Comparison of ENCODE assay signal across 8 cellular contexts in genomic region chr19:49579947-49580263, GRCh38. TPM values are rescaled to one million over a fixed set of nuclear protein-coding genes. Genes with fewer than 3 reads are reported as not detected.
DNase-seq lines count a peak whose midpoint lies in the region; ATAC-seq, FAIRE-seq and TF ChIP-seq lines count a peak whose summit lies in the region.

No MANE protein-coding gene starts in this region.

- H3K4me1 ChIP-seq in keratinocyte (ENCODE audit: control insufficient read depth, extremely low read depth, insufficient read depth, low read length), result peaks cover 15% of the 10 kb centered on the region

- peak overlapping the region; percentile 95 for H3K9ac ChIP-seq in keratinocyte (ENCODE audit: control insufficient read depth, extremely low read depth, insufficient read depth, low read length)

- FAIRE-seq in keratinocyte (lab: Jason Lieb, UNC), result no peak

- H4K20me1 ChIP-seq in keratinocyte (ENCODE audit: control insufficient read depth, extremely low read depth, insufficient read depth, low read length), result no peaks in the 10 kb centered on the region

- no peaks in the 10 kb centered on the region for H3K9me3 Mint-ChIP-seq in activated CD8-positive, alpha-beta memory T cell treated with anti-CD3 and anti-CD28 coated beads, Interleukin-2, amount 10 ng/mL, durations not matched to agents 7 days and 5 days (ENCODE audit: low read depth)
- no peaks in the 10 kb centered on the region for H3K9me3 Mint-ChIP-seq in activated T-helper 2 cell treated with anti-CD3 and anti-CD28 coated beads, Interferon-gamma antibody, Interleukin-2, Interleukin-4, amounts not matched to agents 10 μg/mL and 5 μg/mL and 100 μg/mL, durations not matched to agents 14 hours and 24 hours and 36 hours

- peaks cover 11% of the 10 kb centered on the region for H3K36me3 Mint-ChIP-seq in activated CD8-positive, alpha-beta memory T cell treated with anti-CD3 and anti-CD28 coated beads, Interleukin-2, amount 10 ng/mL, durations not matched to agents 7 days and 5 days
- H3K36me3 Mint-ChIP-seq in activated T-helper 2 cell treated with anti-CD3 and anti-CD28 coated beads, Interferon-gamma antibody, Interleukin-2, Interleukin-4, amounts not matched to agents 10 μg/mL and 5 μg/mL and 100 μg/mL, durations not matched to agents 14 hours and 24 hours and 36 hours (ENCODE audit: low read depth), result peaks cover 14% of the 10 kb centered on the region

- no peak for DNase-seq in activated CD8-positive, alpha-beta memory T cell treated with anti-CD3 and anti-CD28 coated beads, Interleukin-2, amount 10 ng/mL, durations not matched to agents 7 days and 5 days
- no peak for DNase-seq in activated CD8-positive, alpha-beta memory T cell treated with anti-CD3 and anti-CD28 coated beads for 24 hours
- no peak for DNase-seq in activated T-helper 2 cell treated with anti-CD3 and anti-CD28 coated beads, Interferon-gamma antibody, Interleukin-2, Interleukin-4, amounts not matched to agents 10 μg/mL and 5 μg/mL and 100 μg/mL, durations not matched to agents 14 hours and 24 hours and 36 hours (ENCODE audit: low spot score)
- no peak for DNase-seq in keratinocyte (ENCODE audit: low read depth, low spot score)
- no peak for DNase-seq in RKO (ENCODE audit: low spot score)
- DNase-seq in posterior vena cava (ENCODE audit: low spot score), result no peak

- dilution Hi-C loops in keratinocyte (cut with MboI; ENCODE audit: extremely low pct_ligation_motif_present, low sequenced_read_pairs), result no loop called here

- H3K9me1 ChIP-seq in keratinocyte (ENCODE audit: control insufficient read depth, extremely low read depth, insufficient read depth, low read length), result no peaks in the 10 kb centered on the region

- no peaks in the 10 kb centered on the region for H3K27me3 ChIP-seq in keratinocyte (ENCODE audit: control insufficient read depth, extremely low read depth, insufficient read depth, low read length)

- H3K4me3 ChIP-seq in keratinocyte (ENCODE audit: control insufficient read depth in 2 of 3, extremely low read depth in 1 of 3, insufficient read depth in 2 of 3, low read depth in 1 of 3, low read length in 3 of 3), result peak overlapping the region; percentile 74 to 99 (median 93)

- H3K36me3 ChIP-seq in keratinocyte (ENCODE audit: control insufficient read depth in 2 of 2, extremely low read depth in 1 of 2, insufficient read depth in 2 of 2, low read length in 2 of 2), result peaks cover 0 to 3% of the 10 kb centered on the region in 2 experiments

- CTCF ChIA-PET in activated CD8-positive, alpha-beta memory T cell treated with anti-CD3 and anti-CD28 coated beads, Interleukin-2, amount 10 ng/mL, durations not matched to agents 7 days and 5 days (lab: Charles Lee), result interaction anchor here (1.0 to 4.2 kb wide), 18 partner anchors 10 to 105 kb away, joined by 3 to 55 read pairs (median 6); partner anchors contain the start of genes PRMT1 and RRAS

- H3K9me3 ChIP-seq in keratinocyte (ENCODE audit: control insufficient read depth, low read depth, low read length), result no peaks in the 10 kb centered on the region

- peaks cover 35% of the 10 kb centered on the region for H3K79me2 ChIP-seq in keratinocyte (ENCODE audit: control insufficient read depth, insufficient read depth, low read length)

- H3K27ac ChIP-seq in keratinocyte (ENCODE audit: control insufficient read depth, insufficient read depth, low read length) (peak overlapping the region; percentile 76), temporal lobe (ENCODE audit: low read depth, low read length) (peak overlapping the region; percentile 66)

- intact Hi-C loops in activated T-helper 2 cell treated with anti-CD3 and anti-CD28 coated beads, Interferon-gamma antibody, Interleukin-2, Interleukin-4, amounts not matched to agents 10 μg/mL and 5 μg/mL and 100 μg/mL, durations not matched to agents 14 hours and 24 hours and 36 hours (cut with micrococcal nuclease), result loop anchor here (1.0 kb wide), 1 partner anchor 13 kb away; no protein-coding TSS in a partner anchor
- intact Hi-C loops in posterior vena cava (cut with DNase I), result no loop called here

- H2AFZ ChIP-seq in keratinocyte (ENCODE audit: control insufficient read depth, low read length), result peak overlapping the region; percentile 66

- peak overlapping the region; percentile 94 for H3K27ac Mint-ChIP-seq in activated CD8-positive, alpha-beta memory T cell treated with anti-CD3 and anti-CD28 coated beads, Interleukin-2, amount 10 ng/mL, durations not matched to agents 7 days and 5 days
- peak overlapping the region; percentile 87 for H3K27ac Mint-ChIP-seq in activated T-helper 2 cell treated with anti-CD3 and anti-CD28 coated beads, Interferon-gamma antibody, Interleukin-2, Interleukin-4, amounts not matched to agents 10 μg/mL and 5 μg/mL and 100 μg/mL, durations not matched to agents 14 hours and 24 hours and 36 hours

- peak overlapping the region; percentile 88 for H3K4me2 ChIP-seq in keratinocyte (ENCODE audit: control insufficient read depth, extremely low read depth, insufficient read depth, low read depth, low read length)

- peaks cover 28% of the 10 kb centered on the region for H3K4me1 Mint-ChIP-seq in activated CD8-positive, alpha-beta memory T cell treated with anti-CD3 and anti-CD28 coated beads, Interleukin-2, amount 10 ng/mL, durations not matched to agents 7 days and 5 days
- peaks cover 17% of the 10 kb centered on the region for H3K4me1 Mint-ChIP-seq in activated T-helper 2 cell treated with anti-CD3 and anti-CD28 coated beads, Interferon-gamma antibody, Interleukin-2, Interleukin-4, amounts not matched to agents 10 μg/mL and 5 μg/mL and 100 μg/mL, durations not matched to agents 14 hours and 24 hours and 36 hours (ENCODE audit: low read depth)

- no peak for TF ChIP-seq CTCF in keratinocyte (optimal IDR thresholded peaks at IDR 0.05 in 1 of 3, IDR thresholded peaks at IDR 0.05 in 1 of 3, conservative IDR thresholded peaks at IDR 0.05 in 1 of 3; ENCODE audit: extremely low read depth in 1 of 3, insufficient read depth in 2 of 3, low read length in 3 of 3)

- H3K4me3 Mint-ChIP-seq in activated CD8-positive, alpha-beta memory T cell treated with anti-CD3 and anti-CD28 coated beads, Interleukin-2, amount 10 ng/mL, durations not matched to agents 7 days and 5 days, result peak overlapping the region; percentile 92
- peak overlapping the region; percentile 94 for H3K4me3 Mint-ChIP-seq in activated T-helper 2 cell treated with anti-CD3 and anti-CD28 coated beads, Interferon-gamma antibody, Interleukin-2, Interleukin-4, amounts not matched to agents 10 μg/mL and 5 μg/mL and 100 μg/mL, durations not matched to agents 14 hours and 24 hours and 36 hours (ENCODE audit: low read depth)

- peak; percentile 3 for ATAC-seq in activated CD8-positive, alpha-beta memory T cell treated with anti-CD3 and anti-CD28 coated beads, Interleukin-2, amount 10 ng/mL, durations not matched to agents 7 days and 5 days
- no peak for ATAC-seq in HG02623 (IDR thresholded peaks at IDR 0.05; ENCODE audit: unreplicated experiment)

- H3K27me3 Mint-ChIP-seq in activated CD8-positive, alpha-beta memory T cell treated with anti-CD3 and anti-CD28 coated beads, Interleukin-2, amount 10 ng/mL, durations not matched to agents 7 days and 5 days, result no peaks in the 10 kb centered on the region
- H3K27me3 Mint-ChIP-seq in activated T-helper 2 cell treated with anti-CD3 and anti-CD28 coated beads, Interferon-gamma antibody, Interleukin-2, Interleukin-4, amounts not matched to agents 10 μg/mL and 5 μg/mL and 100 μg/mL, durations not matched to agents 14 hours and 24 hours and 36 hours (ENCODE audit: low read depth), result no peaks in the 10 kb centered on the region

RNA-seq across cellular contexts. Expression of gene NOSIP, which starts 0.5 kb away (rescaled TPM):
- 10 to 100 TPM; 77.3 to 96.1 TPM for total RNA-seq in activated CD8-positive, alpha-beta memory T cell treated with anti-CD3 and anti-CD28 coated beads, Interleukin-2, amount 10 ng/mL, durations not matched to agents 7 days and 5 days
- 64.8 and 67.1 TPM in 2 replicates for total RNA-seq in activated T-helper 2 cell treated with anti-CD3 and anti-CD28 coated beads, Interferon-gamma antibody, Interleukin-2, Interleukin-4, amounts not matched to agents 10 μg/mL and 5 μg/mL and 100 μg/mL, durations not matched to agents 14 hours and 24 hours and 36 hours
- polyA plus RNA-seq in keratinocyte, result 36.6 to 63.6 TPM (median 42.7 TPM) in 3 replicates
- polyA plus RNA-seq in keratinocyte (2011; ENCODE audit: low read depth), result 32.6 TPM
- 27.3 and 64.3 TPM in 2 replicates for polyA plus RNA-seq in keratinocyte (2011; cell fraction: cytosol; rRNA removed)
- polyA plus RNA-seq in keratinocyte (2011; cell fraction: nucleus; rRNA removed), result 59.7 and 72.5 TPM in 2 replicates
- polyA plus RNA-seq in keratinocyte (2012; ENCODE audit: low replicate concordance), result 47.6 and 59.5 TPM in 2 replicates
- polyA minus RNA-seq in keratinocyte, result 53.5 to 99.5 TPM (median 61.1 TPM) in 3 replicates
- 64.5 TPM for polyA minus RNA-seq in keratinocyte (2011; cell fraction: cytosol; rRNA and poly(A)+ RNA removed)
- polyA minus RNA-seq in keratinocyte (2011; cell fraction: nucleus; rRNA and poly(A)+ RNA removed), result 19.3 and 27.6 TPM in 2 replicates
- 21.4 TPM for total RNA-seq in temporal lobe
- total RNA-seq in posterior vena cava, result 10 to 100 TPM; 35.8 to 36.0 TPM

RNA-seq across cellular contexts. Expression of gene PRRG2, which starts 1.2 kb away (rescaled TPM):
- 1 to 10 TPM in 1 of 2 experiments, under 1 TPM in 1; 0.49 to 2.4 TPM for total RNA-seq in activated CD8-positive, alpha-beta memory T cell treated with anti-CD3 and anti-CD28 coated beads, Interleukin-2, amount 10 ng/mL, durations not matched to agents 7 days and 5 days
- 0.83 and 0.84 TPM in 2 replicates for total RNA-seq in activated T-helper 2 cell treated with anti-CD3 and anti-CD28 coated beads, Interferon-gamma antibody, Interleukin-2, Interleukin-4, amounts not matched to agents 10 μg/mL and 5 μg/mL and 100 μg/mL, durations not matched to agents 14 hours and 24 hours and 36 hours
- polyA plus RNA-seq in keratinocyte, result 5.2 to 7.5 TPM (median 5.3 TPM) in 3 replicates
- 1.6 TPM for polyA plus RNA-seq in keratinocyte (2011; ENCODE audit: low read depth)
- 3.7 and 5.6 TPM in 2 replicates for polyA plus RNA-seq in keratinocyte (2011; cell fraction: cytosol; rRNA removed)
- polyA plus RNA-seq in keratinocyte (2011; cell fraction: nucleus; rRNA removed), result 8.5 and 9.8 TPM in 2 replicates
- 6.4 and 7.6 TPM in 2 replicates for polyA plus RNA-seq in keratinocyte (2012; ENCODE audit: low replicate concordance)
- 1.8 to 4.1 TPM (median 3.2 TPM) in 3 replicates for polyA minus RNA-seq in keratinocyte
- polyA minus RNA-seq in keratinocyte (2011; cell fraction: cytosol; rRNA and poly(A)+ RNA removed), result 4.2 TPM
- polyA minus RNA-seq in keratinocyte (2011; cell fraction: nucleus; rRNA and poly(A)+ RNA removed), result 2.6 and 3.7 TPM in 2 replicates
- 0.25 TPM for total RNA-seq in temporal lobe
- under 1 TPM; 0.46 to 0.52 TPM for total RNA-seq in posterior vena cava

RNA-seq across cellular contexts. Expression of gene PRR12, which starts 11.1 kb away (rescaled TPM):
- 10 to 100 TPM; 34.8 to 46.5 TPM for total RNA-seq in activated CD8-positive, alpha-beta memory T cell treated with anti-CD3 and anti-CD28 coated beads, Interleukin-2, amount 10 ng/mL, durations not matched to agents 7 days and 5 days
- total RNA-seq in activated T-helper 2 cell treated with anti-CD3 and anti-CD28 coated beads, Interferon-gamma antibody, Interleukin-2, Interleukin-4, amounts not matched to agents 10 μg/mL and 5 μg/mL and 100 μg/mL, durations not matched to agents 14 hours and 24 hours and 36 hours, result 34.2 and 34.6 TPM in 2 replicates
- polyA plus RNA-seq in keratinocyte, result 0.35 to 1.1 TPM (median 0.42 TPM) in 3 replicates
- 3.8 TPM for polyA plus RNA-seq in keratinocyte (2011; ENCODE audit: low read depth)
- 0.40 and 1.4 TPM in 2 replicates for polyA plus RNA-seq in keratinocyte (2011; cell fraction: cytosol; rRNA removed)
- polyA plus RNA-seq in keratinocyte (2011; cell fraction: nucleus; rRNA removed), result 4.6 and 7.6 TPM in 2 replicates
- 4.7 and 10.2 TPM in 2 replicates for polyA plus RNA-seq in keratinocyte (2012; ENCODE audit: low replicate concordance)
- polyA minus RNA-seq in keratinocyte, result 0.86 to 6.1 TPM (median 0.99 TPM) in 3 replicates
- polyA minus RNA-seq in keratinocyte (2011; cell fraction: cytosol; rRNA and poly(A)+ RNA removed), result 3.8 TPM
- polyA minus RNA-seq in keratinocyte (2011; cell fraction: nucleus; rRNA and poly(A)+ RNA removed), result 5.1 and 5.4 TPM in 2 replicates
- total RNA-seq in temporal lobe, result 7.9 TPM
- total RNA-seq in posterior vena cava, result 10 to 100 TPM; 18.8 to 21.7 TPM

RNA-seq across cellular contexts. Expression of gene RCN3, which starts 52.1 kb away (rescaled TPM):
- under 1 TPM; 0.19 to 0.53 TPM for total RNA-seq in activated CD8-positive, alpha-beta memory T cell treated with anti-CD3 and anti-CD28 coated beads, Interleukin-2, amount 10 ng/mL, durations not matched to agents 7 days and 5 days
- 3.2 and 3.8 TPM in 2 replicates for total RNA-seq in activated T-helper 2 cell treated with anti-CD3 and anti-CD28 coated beads, Interferon-gamma antibody, Interleukin-2, Interleukin-4, amounts not matched to agents 10 μg/mL and 5 μg/mL and 100 μg/mL, durations not matched to agents 14 hours and 24 hours and 36 hours
- polyA plus RNA-seq in keratinocyte, result 0.10 to 0.14 TPM in 2 of 3 replicates, not detected in the other
- 0.30 TPM for polyA plus RNA-seq in keratinocyte (2011; ENCODE audit: low read depth)
- 0.11 TPM in 1 of 2 replicates, not detected in the other for polyA plus RNA-seq in keratinocyte (2011; cell fraction: cytosol; rRNA removed)
- polyA plus RNA-seq in keratinocyte (2011; cell fraction: nucleus; rRNA removed), result 0.28 and 0.59 TPM in 2 replicates
- 0.23 and 0.45 TPM in 2 replicates for polyA plus RNA-seq in keratinocyte (2012; ENCODE audit: low replicate concordance)
- 0.30 TPM in 1 of 3 replicates, not detected in the others for polyA minus RNA-seq in keratinocyte
- polyA minus RNA-seq in keratinocyte (2011; cell fraction: cytosol; rRNA and poly(A)+ RNA removed), result not detected
- polyA minus RNA-seq in keratinocyte (2011; cell fraction: nucleus; rRNA and poly(A)+ RNA removed), result not detected in 2 replicates
- total RNA-seq in temporal lobe (2.5 TPM), posterior vena cava (100 to 1,000 TPM in 1 of 2 donors, 10 to 100 TPM in 1; 94.0 to 128 TPM)
